1 cellular context compared by ENCODE assay signal in genomic region chr7:77699056-77699455, GRCh38.
TF ChIP-seq lines count a peak whose summit lies in the region.

No MANE protein-coding gene starts in this region.

TF ChIP-seq in HepG2, 621 proteins besides CTCF, POLR2A, EP300 and RAD21 (continued from another document):
- no peak for TF ChIP-seq FIP1L1 (IDR thresholded peaks at IDR 0.05; ENCODE audit: borderline replicate concordance, insufficient read depth, low read depth, low read length)
